In genomic region chr15:35966781-35967180, GRCh38 we compare ENCODE assay signal across 1 cellular context.
TF ChIP-seq lines count a peak whose summit lies in the region.

No MANE protein-coding gene starts in this region.

TF ChIP-seq in GM23338, 12 proteins besides CTCF, POLR2A, EP300 and RAD21 (continued from another document):
- TF ChIP-seq CREB1 (CRISPR knock-in tag; IDR thresholded peaks at IDR 0.05; ENCODE audit: low read depth) (no peak), POLR2AphosphoS5 (IDR thresholded peaks at IDR 0.05; ENCODE audit: low read depth) (no peak), STAT1 (IDR thresholded peaks at IDR 0.05; ENCODE audit: unreplicated experiment) (no peak), EZH2phosphoT487 (IDR thresholded peaks at IDR 0.05; ENCODE audit: unreplicated experiment) (no peak), ZNF331 (CRISPR knock-in tag; IDR thresholded peaks at IDR 0.05; ENCODE audit: low read depth) (no peak), EZH2 (IDR thresholded peaks at IDR 0.05; ENCODE audit: low read depth, unreplicated experiment) (no peak)
- TF ChIP-seq, protein P1, sequence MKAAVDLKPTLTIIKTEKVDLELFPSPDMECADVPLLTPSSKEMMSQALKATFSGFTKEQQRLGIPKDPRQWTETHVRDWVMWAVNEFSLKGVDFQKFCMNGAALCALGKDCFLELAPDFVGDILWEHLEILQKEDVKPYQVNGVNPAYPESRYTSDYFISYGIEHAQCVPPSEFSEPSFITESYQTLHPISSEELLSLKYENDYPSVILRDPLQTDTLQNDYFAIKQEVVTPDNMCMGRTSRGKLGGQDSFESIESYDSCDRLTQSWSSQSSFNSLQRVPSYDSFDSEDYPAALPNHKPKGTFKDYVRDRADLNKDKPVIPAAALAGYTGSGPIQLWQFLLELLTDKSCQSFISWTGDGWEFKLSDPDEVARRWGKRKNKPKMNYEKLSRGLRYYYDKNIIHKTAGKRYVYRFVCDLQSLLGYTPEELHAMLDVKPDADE (IDR thresholded peaks at IDR 0.05) = no peak
- TF ChIP-seq, protein P2, sequence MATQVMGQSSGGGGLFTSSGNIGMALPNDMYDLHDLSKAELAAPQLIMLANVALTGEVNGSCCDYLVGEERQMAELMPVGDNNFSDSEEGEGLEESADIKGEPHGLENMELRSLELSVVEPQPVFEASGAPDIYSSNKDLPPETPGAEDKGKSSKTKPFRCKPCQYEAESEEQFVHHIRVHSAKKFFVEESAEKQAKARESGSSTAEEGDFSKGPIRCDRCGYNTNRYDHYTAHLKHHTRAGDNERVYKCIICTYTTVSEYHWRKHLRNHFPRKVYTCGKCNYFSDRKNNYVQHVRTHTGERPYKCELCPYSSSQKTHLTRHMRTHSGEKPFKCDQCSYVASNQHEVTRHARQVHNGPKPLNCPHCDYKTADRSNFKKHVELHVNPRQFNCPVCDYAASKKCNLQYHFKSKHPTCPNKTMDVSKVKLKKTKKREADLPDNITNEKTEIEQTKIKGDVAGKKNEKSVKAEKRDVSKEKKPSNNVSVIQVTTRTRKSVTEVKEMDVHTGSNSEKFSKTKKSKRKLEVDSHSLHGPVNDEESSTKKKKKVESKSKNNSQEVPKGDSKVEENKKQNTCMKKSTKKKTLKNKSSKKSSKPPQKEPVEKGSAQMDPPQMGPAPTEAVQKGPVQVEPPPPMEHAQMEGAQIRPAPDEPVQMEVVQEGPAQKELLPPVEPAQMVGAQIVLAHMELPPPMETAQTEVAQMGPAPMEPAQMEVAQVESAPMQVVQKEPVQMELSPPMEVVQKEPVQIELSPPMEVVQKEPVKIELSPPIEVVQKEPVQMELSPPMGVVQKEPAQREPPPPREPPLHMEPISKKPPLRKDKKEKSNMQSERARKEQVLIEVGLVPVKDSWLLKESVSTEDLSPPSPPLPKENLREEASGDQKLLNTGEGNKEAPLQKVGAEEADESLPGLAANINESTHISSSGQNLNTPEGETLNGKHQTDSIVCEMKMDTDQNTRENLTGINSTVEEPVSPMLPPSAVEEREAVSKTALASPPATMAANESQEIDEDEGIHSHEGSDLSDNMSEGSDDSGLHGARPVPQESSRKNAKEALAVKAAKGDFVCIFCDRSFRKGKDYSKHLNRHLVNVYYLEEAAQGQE (IDR thresholded peaks at IDR 0.05; ENCODE audit: unreplicated experiment) = no peak
